In genomic region chr7:391961-392524, GRCh38 we compare ENCODE assay signal across 23 cellular contexts.
DNase-seq lines count a peak whose midpoint lies in the region; ATAC-seq, FAIRE-seq and TF ChIP-seq lines count a peak whose summit lies in the region.
"Had no signal": no experiment of that assay in that cellular context is flagged by ENCODE, and none has a peak within 500 bp of the region (broad histone marks: within the 10 kb centered on the region; RNA-seq: fewer than 3 reads in every experiment).

No MANE protein-coding gene starts in this region.

- no peak overlapping the region for H3T11ph ChIP-seq in H9 (ENCODE audit: low read length)

- H3K9ac ChIP-seq in H9 (ENCODE audit: extremely low read depth, insufficient read length, low read length) = no peak overlapping the region

- no peak overlapping the region for H2BK5ac ChIP-seq in H9 (ENCODE audit: insufficient read length, low read length)

- H4K5ac ChIP-seq in H9 (ENCODE audit: insufficient read length, low read depth, low read length) = no peak overlapping the region

- in situ Hi-C loops in Panc1 (cut with HindIII; ENCODE audit: low pct_unique_long_range_greater_than_20kb, low sequenced_read_pairs) = no loop called here

- H3K9me3 Mint-ChIP-seq in H9 = peaks cover 41 to 43% of the 10 kb centered on the region in 2 experiments

- no peak overlapping the region for H4K8ac ChIP-seq in H9 (replicated peaks; ENCODE audit: insufficient read length, low read depth, low read length)

- H3K4me3 Mint-ChIP-seq in H9 = no peak overlapping the region
- H3K4me3 Mint-ChIP-seq: activated CD4-positive, alpha-beta memory T cell treated with anti-CD3 and anti-CD28 coated beads, Interleukin-2, amount 10 ng/mL, durations not matched to agents 7 days and 5 days; CD8-positive, alpha-beta T cell had no signal

- no peak overlapping the region for H2AFZ ChIP-seq in H9 (ENCODE audit: low read length)

- peaks cover 5% of the 10 kb centered on the region for H3K9me3 ChIP-seq in H9 (ENCODE audit: control insufficient read depth, low read depth, low read length)
- peaks cover 13% of the 10 kb centered on the region for H3K9me3 ChIP-seq in Panc1 (ENCODE audit: control insufficient read depth, insufficient read depth, low read depth, low read length)

- H3K36me3 ChIP-seq in Panc1 (ENCODE audit: control insufficient read depth, insufficient read depth, low read length) = no peaks in the 10 kb centered on the region
- H3K36me3 ChIP-seq: gastroesophageal sphincter, tibial nerve, WERI-Rb-1 had no signal

- no peaks in the 10 kb centered on the region for H3K79me2 ChIP-seq in H9 (ENCODE audit: insufficient read depth, low read length)

- H4K20me1 ChIP-seq in H9 (ENCODE audit: control insufficient read depth, insufficient read depth, insufficient read length) = no peaks in the 10 kb centered on the region

- no peak overlapping the region for H3K4me3 ChIP-seq in Panc1 (ENCODE audit: low read depth in 2 of 2, low read length in 2 of 2)
- H3K4me3 ChIP-seq: gastroesophageal sphincter, tibial nerve had no signal

- no peaks in the 10 kb centered on the region for H3K4me1 ChIP-seq in H9 (ENCODE audit: insufficient read depth, low read length)
- H3K4me1 ChIP-seq in Panc1 (ENCODE audit: control insufficient read depth, insufficient read depth, low read length) = no peaks in the 10 kb centered on the region
- H3K4me1 ChIP-seq: gastroesophageal sphincter, tibial nerve had no signal

- H2AK5ac ChIP-seq in H9 (ENCODE audit: insufficient read length, low read length) = no peak overlapping the region

- no peak overlapping the region for H2BK12ac ChIP-seq in H9 (ENCODE audit: insufficient read length, low read depth, low read length)

- FAIRE-seq in frontal cortex (lab: Jason Lieb, UNC) = no peak
- FAIRE-seq: astrocyte had no signal

- H3K79me1 ChIP-seq in H9 (ENCODE audit: insufficient read depth, low read depth, low read length, poor library complexity, severe bottlenecking) = no peaks in the 10 kb centered on the region

- H3K18ac ChIP-seq in H9 (ENCODE audit: insufficient read length, low read depth, low read length) = no peak overlapping the region

- CTCF ChIA-PET in Panc1 (lab: Charles Lee) (no interaction called here), HEK293T (lab: Yijun Ruan, JAX) (no interaction called here)

- H4K91ac ChIP-seq in H9 (ENCODE audit: insufficient read length, low read depth, low read length) = no peak overlapping the region

- no peak for TF ChIP-seq CTCF in H9 (conservative IDR thresholded peaks at IDR 0.05)
- no peak for TF ChIP-seq CTCF in Panc1 (IDR thresholded peaks at IDR 0.05)

- H3K4ac ChIP-seq in H9 (ENCODE audit: low read depth, low read length) = no peak overlapping the region

- no peak overlapping the region for H2BK20ac ChIP-seq in H9 (ENCODE audit: low read depth, low read length, poor library complexity, severe bottlenecking)

- no TSS peak for BruUV-seq in Panc1 (replicated peaks; lab: Mats Ljungman, UMichigan)

- intact Hi-C loops in Panc1 (cut with micrococcal nuclease; ENCODE audit: unreplicated experiment) (no loop called here), left cardiac atrium (cut with DNase I) (no loop called here), posterior cingulate gyrus (cut with DNase I) (no loop called here)

- no peak overlapping the region for H3K56ac ChIP-seq in H9 (ENCODE audit: insufficient read length, low read depth, low read length)

- H3K27me3 ChIP-seq in H9 (ENCODE audit: insufficient read depth, low read length) (no peaks in the 10 kb centered on the region), Panc1 (ENCODE audit: control insufficient read depth, insufficient read depth, low read length) (0 out of 2 replicates have a peak, but pooled peaks cover 2% of the 10 kb centered on the region)
- H3K27me3 ChIP-seq: gastroesophageal sphincter, tibial nerve had no signal

- H3K4me1 Mint-ChIP-seq in H9 = peaks cover 0 to 3% of the 10 kb centered on the region in 2 experiments; a peak in 1 of 4 replicates
- H3K4me1 Mint-ChIP-seq: activated CD4-positive, alpha-beta memory T cell treated with anti-CD3 and anti-CD28 coated beads, Interleukin-2, amount 10 ng/mL, durations not matched to agents 7 days and 5 days had no signal

- ATAC-seq in Panc1 (peak; percentile 16; the same call in 1 of the 2 replicates), left cardiac atrium (no peak), GM19395 (IDR thresholded peaks at IDR 0.05; ENCODE audit: unreplicated experiment) (no peak)
- ATAC-seq: CD8-positive, alpha-beta T cell; gastroesophageal sphincter; left colon; stimulated activated naive CD8-positive, alpha-beta T cell treated with anti-CD3 and anti-CD28 coated beads, Interleukin-15, Interleukin-2, amounts not matched to agents 100 U/mL and 50 U/mL, for 24 hours had no signal

- H3K4me2 ChIP-seq in H9 (ENCODE audit: insufficient read depth, insufficient read length, low read length) = no peak overlapping the region

- no peak overlapping the region for H3K23ac ChIP-seq in H9 (ENCODE audit: insufficient read length, low read depth, low read length)

- H2BK120ac ChIP-seq in H9 (ENCODE audit: low read depth, low read length, poor library complexity, severe bottlenecking) = no peak overlapping the region

- H3K27ac ChIP-seq in H9 (ENCODE audit: insufficient read length, low read depth, low read length) (no peak overlapping the region), Panc1 (ENCODE audit: low read length) (no peak overlapping the region)
- H3K27ac ChIP-seq: gastroesophageal sphincter, tibial nerve, WERI-Rb-1 had no signal

- no peaks in the 10 kb centered on the region for H3K23me2 ChIP-seq in H9 (ENCODE audit: insufficient read length, low read depth, low read length, poor library complexity, severe bottlenecking)

- peaks cover 13% of the 10 kb centered on the region for H3K27me3 Mint-ChIP-seq in H9 (ENCODE audit: low read depth)

- POLR2A ChIA-PET in Panc1 (lab: Charles Lee) (no interaction called here), HEK293T (lab: Yijun Ruan, JAX) (no interaction called here)

- H2BK15ac ChIP-seq in H9 (ENCODE audit: low read depth, low read length) = no peak overlapping the region

- H3K27ac Mint-ChIP-seq in H9 = no peak overlapping the region
- H3K27ac Mint-ChIP-seq: activated CD4-positive, alpha-beta memory T cell treated with anti-CD3 and anti-CD28 coated beads, Interleukin-2, amount 10 ng/mL, durations not matched to agents 7 days and 5 days; CD8-positive, alpha-beta T cell had no signal

- no peak overlapping the region for H3K14ac ChIP-seq in H9 (ENCODE audit: insufficient read depth, low read length)

- DNase-seq in H9 (peak; percentile 18), Panc1 (ENCODE audit: low read depth, low spot score) (no peak), left cardiac atrium (peak; percentile 14), posterior cingulate gyrus (peak in 6 of 10 donors; percentile 6 to 77 (median 36)), frontal cortex (ENCODE audit: low spot score in 2 of 2) (no peak), C1 segment of cervical spinal cord (lab: John Stamatoyannopoulos, UW) (no peak), HEK293T (ENCODE audit: extremely low spot score) (no peak)
- DNase-seq: activated CD4-positive, alpha-beta memory T cell treated with anti-CD3 and anti-CD28 coated beads, Interleukin-2, amount 10 ng/mL, durations not matched to agents 7 days and 5 days; activated naive CD4-positive, alpha-beta T cell treated with anti-CD3 and anti-CD28 coated beads, Interleukin-2, amount 50 U/mL, for 16 hours; activated T-cell treated with anti-CD3 and anti-CD28 coated beads, Interleukin-2, amount 50 U/mL, for 48 hours; erythroblast; GF-D8; left colon; MV-4-11; NCI-H524 treated with DMSO at 0.1 percent for 48 hours; stimulated activated CD4-positive, alpha-beta T cell treated with anti-CD3 and anti-CD28 coated beads, Interleukin-4, amount 100 ng/mL, for 24 hours; stimulated activated naive CD8-positive, alpha-beta T cell treated with anti-CD3 and anti-CD28 coated beads, Interleukin-15, Interleukin-2, amounts not matched to agents 100 U/mL and 50 U/mL, for 24 hours; WERI-Rb-1 had no signal

- WGBS in H9 (ENCODE audit: extremely low coverage, insufficient read length, low lambda C conversion rate) = no CpG with 5 or more reads among the region's 25 CpGs

- peaks cover 4 to 26% (median 13%) of the 10 kb centered on the region in 3 experiments for H3K36me3 Mint-ChIP-seq in H9 (ENCODE audit: insufficient read depth in 1 of 3, low read depth in 3 of 3)

TF ChIP-seq in HEK293T, 16 proteins besides CTCF, POLR2A, EP300 and RAD21:
- TF ChIP-seq ARNT (IDR thresholded peaks at IDR 0.05) (no peak), L3MBTL2 (conservative IDR thresholded peaks at IDR 0.05) (no peak), SP1 (IDR thresholded peaks at IDR 0.05) (no peak), NFRKB (IDR thresholded peaks at IDR 0.05) (no peak)

Comparison
In these comparisons a context has a peak if more than half of its experiments do, and no peak if none do; other contexts are left out.
1. DNase-seq: peak in H9 (single experiment), left cardiac atrium (single experiment) and posterior cingulate gyrus (6 of 10); none in Panc1 (single experiment), frontal cortex (0 of 2), C1 segment of cervical spinal cord (0 of 14) and HEK293T (single experiment).